In genomic region chr2:137117385-137117784, GRCh38 we compare ENCODE assay signal across 25 cellular contexts.
A peak's percentile ranks its signal among the peaks of the same experiment; 100 is the strongest.
DNase-seq lines count a peak whose midpoint lies in the region; ATAC-seq and TF ChIP-seq lines count a peak whose summit lies in the region.
"Had no signal": no experiment of that assay in that cellular context is flagged by ENCODE, and none has a peak within 500 bp of the region (broad histone marks: within the 10 kb centered on the region; RNA-seq: fewer than 3 reads in every experiment).

No MANE protein-coding gene starts in this region.

- peaks cover 58% of the 10 kb centered on the region for H3K4me1 Mint-ChIP-seq in HFFc6 (ENCODE audit: low read depth)
- H3K4me1 Mint-ChIP-seq: CD4-positive, CD25-positive, alpha-beta regulatory T cell had no signal

- no peak overlapping the region for H3K18ac ChIP-seq in neuronal stem cell (ENCODE audit: low read length)

- H3K27ac ChIP-seq in SJSA1 (peak overlapping the region; percentile 75; the same call in 1 of the 2 replicates), suprapubic skin (no peak overlapping the region), neuronal stem cell (replicated peaks; ENCODE audit: low read length) (no peak overlapping the region)
- H3K27ac ChIP-seq: adrenal gland, heart left ventricle, parathyroid adenoma, tibial nerve, VCaP had no signal

- H3K36me3 Mint-ChIP-seq in HFFc6 (ENCODE audit: low read depth) = no peaks in the 10 kb centered on the region
- H3K36me3 Mint-ChIP-seq: CD4-positive, CD25-positive, alpha-beta regulatory T cell; natural killer cell treated with Interleukin-12 subunit alpha and Interleukin-12 subunit beta and Interleukin-15 and Interleukin-18, amount 100 ng/mL, for 72 hours had no signal

- peak overlapping the region; percentile 23; the same call in 1 of the 2 replicates for H3K27ac Mint-ChIP-seq in HFFc6
- H3K27ac Mint-ChIP-seq: activated T-cell treated with anti-CD3 and anti-CD28 coated beads, Interleukin-2, amount 50 U/mL, for 24 hours; CD4-positive, CD25-positive, alpha-beta regulatory T cell; dendritic cell treated with granulocyte-macrophage colony-stimulating factor and Interleukin-4, amounts not matched to agents 40 ng/mL and 50 ng/mL, for 4 days; natural killer cell treated with Interleukin-12 subunit alpha and Interleukin-12 subunit beta and Interleukin-15 and Interleukin-18, amount 100 ng/mL, for 72 hours; stimulated activated naive CD8-positive, alpha-beta T cell treated with anti-CD3 and anti-CD28 coated beads, Interleukin-15, Interleukin-2, amounts not matched to agents 100 ng/mL and 50 ng/mL, for 24 hours had no signal

- H3K4me2 ChIP-seq in neuronal stem cell (ENCODE audit: insufficient read depth, low read length, poor library complexity, severe bottlenecking) = no peak overlapping the region

- no peak overlapping the region for H2BK5ac ChIP-seq in neuronal stem cell (ENCODE audit: low read length)

- no peak overlapping the region for H3K9ac ChIP-seq in neuronal stem cell (ENCODE audit: low read depth, low read length, poor library complexity)
- H3K9ac ChIP-seq: parathyroid adenoma had no signal

- no peak overlapping the region for H3K14ac ChIP-seq in neuronal stem cell (ENCODE audit: low read length)

- H3K27me3 Mint-ChIP-seq in HFFc6 (ENCODE audit: insufficient read depth) = no peaks in the 10 kb centered on the region
- H3K27me3 Mint-ChIP-seq: activated T-cell treated with anti-CD3 and anti-CD28 coated beads, Interleukin-2, amount 50 U/mL, for 24 hours; CD4-positive, CD25-positive, alpha-beta regulatory T cell; dendritic cell treated with granulocyte-macrophage colony-stimulating factor and Interleukin-4, amounts not matched to agents 40 ng/mL and 50 ng/mL, for 4 days; natural killer cell treated with Interleukin-12 subunit alpha and Interleukin-12 subunit beta and Interleukin-15 and Interleukin-18, amount 100 ng/mL, for 72 hours; stimulated activated naive CD8-positive, alpha-beta T cell treated with anti-CD3 and anti-CD28 coated beads, Interleukin-15, Interleukin-2, amounts not matched to agents 100 ng/mL and 50 ng/mL, for 24 hours had no signal

- H2AK5ac ChIP-seq in neuronal stem cell (ENCODE audit: low read depth, low read length) = no peak overlapping the region

- peak overlapping the region; percentile 9; the same call in 1 of the 2 replicates for H3K4me3 Mint-ChIP-seq in HFFc6
- H3K4me3 Mint-ChIP-seq: activated T-cell treated with anti-CD3 and anti-CD28 coated beads, Interleukin-2, amount 50 U/mL, for 24 hours; CD4-positive, CD25-positive, alpha-beta regulatory T cell; dendritic cell treated with granulocyte-macrophage colony-stimulating factor and Interleukin-4, amounts not matched to agents 40 ng/mL and 50 ng/mL, for 4 days; natural killer cell treated with Interleukin-12 subunit alpha and Interleukin-12 subunit beta and Interleukin-15 and Interleukin-18, amount 100 ng/mL, for 72 hours; stimulated activated naive CD8-positive, alpha-beta T cell treated with anti-CD3 and anti-CD28 coated beads, Interleukin-15, Interleukin-2, amounts not matched to agents 100 ng/mL and 50 ng/mL, for 24 hours had no signal

- no peak overlapping the region for H2BK12ac ChIP-seq in neuronal stem cell (ENCODE audit: low read length)

- ATAC-seq in HG03521 (IDR thresholded peaks at IDR 0.05; ENCODE audit: unreplicated experiment) = no peak
- ATAC-seq: heart left ventricle; natural killer cell treated with Interleukin-12 subunit alpha and Interleukin-12 subunit beta and Interleukin-15 and Interleukin-18, amount 100 ng/mL, for 72 hours; sciatic nerve had no signal

- H3K4ac ChIP-seq in neuronal stem cell (ENCODE audit: low read length) = no peak overlapping the region

- H3K9me3 Mint-ChIP-seq in HFFc6 = no peaks in the 10 kb centered on the region
- H3K9me3 Mint-ChIP-seq: activated T-cell treated with anti-CD3 and anti-CD28 coated beads, Interleukin-2, amount 50 U/mL, for 24 hours; dendritic cell treated with granulocyte-macrophage colony-stimulating factor and Interleukin-4, amounts not matched to agents 40 ng/mL and 50 ng/mL, for 4 days had no signal

- no peak overlapping the region for H2AFZ ChIP-seq in neuronal stem cell (ENCODE audit: low read length)
- H2AFZ ChIP-seq: parathyroid adenoma had no signal

- H3K4me1 ChIP-seq in SJSA1 (replicated peaks) (peaks cover 45% of the 10 kb centered on the region), suprapubic skin (no peaks in the 10 kb centered on the region), neuronal stem cell (ENCODE audit: control insufficient read depth in 2 of 2, insufficient read depth in 1 of 2, low read depth in 1 of 2, low read length in 2 of 2) (no peaks in the 10 kb centered on the region)
- H3K4me1 ChIP-seq: adrenal gland, heart left ventricle, parathyroid adenoma had no signal

- H3K79me1 ChIP-seq in neuronal stem cell (ENCODE audit: low read depth, low read length) = no peaks in the 10 kb centered on the region

- TF ChIP-seq EP300 in suprapubic skin (IDR thresholded peaks at IDR 0.05) = no peak

- no peak overlapping the region for H3K23ac ChIP-seq in neuronal stem cell (ENCODE audit: low read depth, low read length, poor library complexity)

- TF ChIP-seq CTCF in HFFc6 (IDR thresholded peaks at IDR 0.05) = no peak
- TF ChIP-seq CTCF in foreskin fibroblast (IDR thresholded peaks at IDR 0.05; ENCODE audit: low read depth, low read length) = no peak
- no peak for TF ChIP-seq CTCF in suprapubic skin (IDR thresholded peaks at IDR 0.05)

- H2BK15ac ChIP-seq in neuronal stem cell (ENCODE audit: low read length) = no peak overlapping the region

- no peaks in the 10 kb centered on the region for H3K27me3 ChIP-seq in SJSA1 (replicated peaks)
- no peaks in the 10 kb centered on the region for H3K27me3 ChIP-seq in suprapubic skin
- H3K27me3 ChIP-seq in neuronal stem cell (ENCODE audit: control insufficient read depth in 3 of 3, insufficient read depth in 3 of 3, low read depth in 1 of 3, low read length in 3 of 3) = no peaks in the 10 kb centered on the region
- H3K27me3 ChIP-seq: adrenal gland, heart left ventricle, tibial nerve had no signal

- no peak overlapping the region for H2BK120ac ChIP-seq in neuronal stem cell (ENCODE audit: low read depth, low read length)

- H4K91ac ChIP-seq in neuronal stem cell (ENCODE audit: low read depth, low read length, poor library complexity) = no peak overlapping the region

- TF ChIP-seq POLR2A in suprapubic skin (IDR thresholded peaks at IDR 0.05) = no peak

- H3K4me3 ChIP-seq in SJSA1 (no peak overlapping the region), foreskin fibroblast (ENCODE audit: low read depth in 1 of 2, low read length in 2 of 2) (no peak overlapping the region), suprapubic skin (no peak overlapping the region), neuronal stem cell (ENCODE audit: low read length in 2 of 2) (no peak overlapping the region)
- H3K4me3 ChIP-seq: adrenal gland, heart left ventricle, tibial nerve had no signal

- H3K9me3 ChIP-seq in SJSA1 (replicated peaks) (no peaks in the 10 kb centered on the region), suprapubic skin (no peaks in the 10 kb centered on the region), neuronal stem cell (replicated peaks in 1 of 2; ENCODE audit: control insufficient read depth in 2 of 2, insufficient read depth in 1 of 2, low read depth in 1 of 2, low read length in 2 of 2) (no peaks in the 10 kb centered on the region)
- H3K9me3 ChIP-seq: adrenal gland, heart left ventricle, tibial nerve had no signal

- DNase-seq in HFFc6 = peak; percentile 15
- peak in 1 of 2 experiments; percentile 6 for DNase-seq in SJSA1 (ENCODE audit: low read depth in 1 of 2, low spot score in 2 of 2)
- peak; percentile 1 to 44 for DNase-seq in foreskin fibroblast
- peak; percentile 63 for DNase-seq in renal cortical epithelial cell (ENCODE audit: low read depth)
- DNase-seq in inferior parietal cortex (ENCODE audit: extremely low spot score) = no peak
- DNase-seq in suprapubic skin (ENCODE audit: low spot score in 2 of 2) = no peak
- DNase-seq in neuronal stem cell (ENCODE audit: low spot score) = no peak
- DNase-seq: activated CD4-positive, alpha-beta T cell treated with anti-CD3 and anti-CD28 coated beads for 48 hours; activated naive CD4-positive, alpha-beta T cell; activated T-cell treated with anti-CD3 and anti-CD28 coated beads, Interleukin-2, amount 50 U/mL, for 24 hours; adrenal gland; CD4-positive, CD25-positive, alpha-beta regulatory T cell; heart left ventricle; KG1; NCI-H1436; NCI-H510A treated with DMSO at 0.1 percent for 48 hours; T-helper 2 cell had no signal

- H3K36me3 ChIP-seq in SJSA1 = no peaks in the 10 kb centered on the region
- H3K36me3 ChIP-seq in suprapubic skin = no peaks in the 10 kb centered on the region
- no peaks in the 10 kb centered on the region for H3K36me3 ChIP-seq in neuronal stem cell (replicated peaks in 1 of 2; ENCODE audit: control insufficient read depth in 2 of 2, insufficient read depth in 2 of 2, low read length in 2 of 2)
- H3K36me3 ChIP-seq: adrenal gland, heart left ventricle, tibial nerve had no signal

- H4K8ac ChIP-seq in neuronal stem cell (ENCODE audit: low read depth, low read length) = no peak overlapping the region

Comparison
In these comparisons a context has a peak if more than half of its experiments do, and no peak if none do; other contexts are left out.
1. DNase-seq: peak in HFFc6 (single experiment), foreskin fibroblast (2 of 2) and renal cortical epithelial cell (single experiment); none in inferior parietal cortex (single experiment), suprapubic skin (0 of 2) and neuronal stem cell (single experiment).